In genomic region chr14:47235619-47236018, GRCh38 we compare ENCODE assay signal across 15 cellular contexts.
DNase-seq lines count a peak whose midpoint lies in the region; ATAC-seq lines count a peak whose summit lies in the region.
"Had no signal": no experiment of that assay in that cellular context is flagged by ENCODE, and none has a peak within 500 bp of the region (broad histone marks: within the 10 kb centered on the region; RNA-seq: fewer than 3 reads in every experiment).

No MANE protein-coding gene starts in this region.

- no peak overlapping the region for H3K27ac Mint-ChIP-seq in effector memory CD8-positive, alpha-beta T cell
- H3K27ac Mint-ChIP-seq: CD4-positive, alpha-beta memory T cell; HFFc6 had no signal

- H3K9ac ChIP-seq in SK-N-MC (ENCODE audit: insufficient read length): no peak overlapping the region

- peak overlapping the region; percentile 33; the same call in 1 of the 2 replicates for H3K27ac ChIP-seq in SK-N-MC

- H3K9me3 ChIP-seq in SK-N-MC (ENCODE audit: low read depth, low read length): no peaks in the 10 kb centered on the region
- H3K9me3 ChIP-seq: HAP-1 had no signal

- DNase-seq in NCI-H226 (peak; percentile 6), SK-N-MC (ENCODE audit: low read depth, low spot score) (no peak), left lobe of liver (ENCODE audit: low spot score) (no peak), putamen (ENCODE audit: low spot score) (no peak), DMS79 (lab: John Stamatoyannopoulos, UW) (no peak)
- no peak for DNase-seq in effector memory CD8-positive, alpha-beta T cell
- DNase-seq: C1 segment of cervical spinal cord; Calu3; CD4-positive, alpha-beta memory T cell; COR-L47; DMS79 treated with DMSO at 0.1 percent for 48 hours; GF-D8; GOT3; HFFc6 had no signal

- peaks cover 0 to 12% of the 10 kb centered on the region in 2 donors for H3K9me3 Mint-ChIP-seq in effector memory CD8-positive, alpha-beta T cell

- peak; percentile 33 for ATAC-seq in left lobe of liver
- no peak for ATAC-seq in effector memory CD8-positive, alpha-beta T cell (replicated peaks)

- no peaks in the 10 kb centered on the region for H3K27me3 Mint-ChIP-seq in effector memory CD8-positive, alpha-beta T cell
- H3K27me3 Mint-ChIP-seq: CD4-positive, alpha-beta memory T cell had no signal

- H3K4me3 Mint-ChIP-seq in effector memory CD8-positive, alpha-beta T cell: no peak overlapping the region
- H3K4me3 Mint-ChIP-seq: CD4-positive, alpha-beta memory T cell; HFFc6 had no signal

- H3K4me3 ChIP-seq in SK-N-MC: no peak overlapping the region
- H3K4me3 ChIP-seq: HAP-1 had no signal

- H3K36me3 ChIP-seq in SK-N-MC (ENCODE audit: insufficient read depth, low read length): no peaks in the 10 kb centered on the region
- H3K36me3 ChIP-seq: HAP-1 had no signal

- H3K4me1 Mint-ChIP-seq in effector memory CD8-positive, alpha-beta T cell (ENCODE audit: low read depth in 2 of 2): no peaks in the 10 kb centered on the region
- H3K4me1 Mint-ChIP-seq: CD4-positive, alpha-beta memory T cell had no signal

- H3K36me3 Mint-ChIP-seq in effector memory CD8-positive, alpha-beta T cell (ENCODE audit: insufficient read depth): no peaks in the 10 kb centered on the region
- H3K36me3 Mint-ChIP-seq: CD4-positive, alpha-beta memory T cell had no signal
